24 cellular contexts compared by ENCODE assay signal in the genomic region with DNA sequence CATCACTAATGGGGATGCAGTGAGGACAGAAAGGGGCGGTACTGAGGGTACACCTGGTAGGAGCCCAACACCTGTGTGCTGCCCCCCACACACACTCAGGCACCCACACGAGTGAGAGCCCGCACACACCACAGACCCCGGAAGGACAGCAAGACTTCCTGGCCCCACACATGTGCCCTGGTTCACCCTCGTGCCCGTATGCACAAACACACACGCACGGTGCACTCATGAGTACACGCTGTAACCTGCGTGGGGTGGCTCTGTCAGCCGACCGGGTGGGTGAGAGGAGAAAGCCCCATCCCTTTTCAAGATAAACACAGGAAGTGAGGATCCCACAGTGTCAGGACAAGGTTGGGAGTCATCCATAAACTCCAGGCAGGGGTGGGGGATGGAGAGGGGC.
DNase-seq lines count a peak whose midpoint lies in the region; ATAC-seq, FAIRE-seq and TF ChIP-seq lines count a peak whose summit lies in the region.
"Had no signal": no experiment of that assay in that cellular context is flagged by ENCODE, and none has a peak within 500 bp of the region (broad histone marks: within the 10 kb centered on the region; RNA-seq: fewer than 3 reads in every experiment).

No MANE protein-coding gene starts in this region.

- peaks cover 14% of the 10 kb centered on the region; the same call in 1 of the 2 replicates for H3K23me2 ChIP-seq in H1 (ENCODE audit: low read depth, low read length)

- no peaks in the 10 kb centered on the region for H3K9me3 Mint-ChIP-seq in nephron
- H3K9me3 Mint-ChIP-seq in HFFc6 = peaks cover 6% of the 10 kb centered on the region; the same call in 1 of the 2 replicates

- H3K79me1 ChIP-seq in H1 (ENCODE audit: low read depth, low read length) = no peaks in the 10 kb centered on the region

- ATAC-seq in GM18870 (IDR thresholded peaks at IDR 0.05; ENCODE audit: unreplicated experiment) (no peak), HG03108 (IDR thresholded peaks at IDR 0.05; ENCODE audit: unreplicated experiment) (no peak)
- ATAC-seq: HCT116 had no signal

- H3K27ac Mint-ChIP-seq in nephron (peak overlapping the region; percentile 76 to 95 (median 92)), HFFc6 (no peak overlapping the region)
- H3K27ac Mint-ChIP-seq: CD4-positive, CD25-positive, alpha-beta regulatory T cell had no signal

- no peak overlapping the region for H3K23ac ChIP-seq in H1 (ENCODE audit: insufficient read length)

- no peak overlapping the region for H4K8ac ChIP-seq in H1 (ENCODE audit: extremely low read depth, insufficient read depth, low read length)

- POLR2A ChIA-PET in HEK293 (lab: Yijun Ruan, JAX) (no interaction called here), H1 (lab: Charles Lee; ENCODE audit: partially characterized antibody) (no interaction called here)

- no peak overlapping the region for H2BK120ac ChIP-seq in H1 (replicated peaks; ENCODE audit: low read depth, low read length)

- H3K36me3 Mint-ChIP-seq in nephron (ENCODE audit: low read depth) (no peaks in the 10 kb centered on the region), HFFc6 (ENCODE audit: low read depth) (no peaks in the 10 kb centered on the region)
- H3K36me3 Mint-ChIP-seq: CD4-positive, CD25-positive, alpha-beta regulatory T cell had no signal

- no peak overlapping the region for H3K4ac ChIP-seq in H1 (replicated peaks; ENCODE audit: insufficient read length, low read depth, low read length)

- no peaks in the 10 kb centered on the region for H3K27me3 ChIP-seq in H1 (replicated peaks in 1 of 4; ENCODE audit: control insufficient read depth in 3 of 4, extremely low read depth in 1 of 4, insufficient read depth in 3 of 4, low read length in 3 of 4)
- H3K27me3 ChIP-seq: BE2C, MG63 had no signal

- H2BK5ac ChIP-seq in H1 (ENCODE audit: low read depth, low read length) = no peak overlapping the region

- H3K9ac ChIP-seq in H1 (replicated peaks in 1 of 4; ENCODE audit: extremely low read depth in 1 of 4, low read depth in 3 of 4, low read length in 3 of 4) = no peak overlapping the region

- H3K4me1 ChIP-seq in HEK293 (ENCODE audit: control insufficient read depth, insufficient read depth, low read length) = no peaks in the 10 kb centered on the region
- H3K4me1 ChIP-seq in H1 (replicated peaks in 1 of 4; ENCODE audit: control insufficient read depth in 3 of 4, insufficient read depth in 4 of 4, low read length in 3 of 4) = peaks cover 0 to 3% (median 0%) of the 10 kb centered on the region in 4 experiments; a peak in 2 of 7 replicates

- H3K27me3 Mint-ChIP-seq in nephron (ENCODE audit: low read depth) = peaks cover 26% of the 10 kb centered on the region
- H3K27me3 Mint-ChIP-seq in HFFc6 (ENCODE audit: insufficient read depth) = peaks cover 43% of the 10 kb centered on the region

- no peak overlapping the region for H3K56ac ChIP-seq in H1 (replicated peaks; ENCODE audit: insufficient read length, low read depth, low read length)

- no peak overlapping the region for H2AFZ ChIP-seq in H1 (ENCODE audit: low read length)

- H2AK5ac ChIP-seq in H1 (ENCODE audit: low read depth, low read length) = 0 out of 2 replicates have a peak overlapping the region, but pooled peaks have one; percentile 24

- H2BK20ac ChIP-seq in H1 (ENCODE audit: low read length) = no peak overlapping the region

- CTCF ChIA-PET in HEK293 (lab: Yijun Ruan, JAX) = no interaction called here
- CTCF ChIA-PET in H1 (lab: Charles Lee; ENCODE audit: partially characterized antibody) = no interaction called here

- H4K20me1 ChIP-seq in H1 (replicated peaks in 1 of 2; ENCODE audit: control insufficient read depth in 1 of 2, insufficient read depth in 2 of 2, low read length in 2 of 2) = peaks cover 0 to 2% of the 10 kb centered on the region in 2 experiments

- H4K5ac ChIP-seq in H1 (ENCODE audit: insufficient read length, low read depth, low read length) = no peak overlapping the region

- H2BK15ac ChIP-seq in H1 (ENCODE audit: low read length) = no peak overlapping the region

- H3K9me3 ChIP-seq in HEK293 (ENCODE audit: control insufficient read depth, insufficient read depth, low read depth, low read length) (no peaks in the 10 kb centered on the region), H1 (ENCODE audit: insufficient read depth in 2 of 2, low read depth in 1 of 2, low read length in 1 of 2) (no peaks in the 10 kb centered on the region)
- H3K9me3 ChIP-seq: BE2C, MG63 had no signal

- TF ChIP-seq RAD21 in H1 (IDR thresholded peaks at IDR 0.05 in 1 of 2, conservative IDR thresholded peaks at IDR 0.05 in 1 of 2; ENCODE audit: low read depth in 2 of 2, low read length in 2 of 2) = no peak

- H3K79me2 ChIP-seq in H1 (ENCODE audit: control insufficient read depth in 1 of 2, insufficient read depth in 2 of 2, low read length in 2 of 2) = no peaks in the 10 kb centered on the region

- no peak overlapping the region for H4K91ac ChIP-seq in H1 (replicated peaks; ENCODE audit: insufficient read length, low read length)

- WGBS in H1 (ENCODE audit: extremely low coverage in 1 of 2, insufficient coverage in 1 of 2, insufficient read length in 1 of 2, insufficient replicate concordance in 2 of 2, low coverage in 1 of 2, low lambda C conversion rate in 2 of 2, missing lambda C conversion rate in 1 of 2), 2 experiments = 86% methylated on average over 11 of the region's 12 CpGs; no CpG with 5 or more reads in 1 of the 2 experiments

- no peak overlapping the region for H3K18ac ChIP-seq in H1 (ENCODE audit: extremely low read depth, low read length)

- H3K4me3 Mint-ChIP-seq in nephron (no peak overlapping the region), HFFc6 (no peak overlapping the region)
- H3K4me3 Mint-ChIP-seq: CD4-positive, CD25-positive, alpha-beta regulatory T cell had no signal

- FAIRE-seq in H1 (lab: Jason Lieb, UNC) (no peak), urothelium cell line (lab: Jason Lieb, UNC) (peak; percentile 17)
- FAIRE-seq: RCC 7860 had no signal

- no peak for TF ChIP-seq POLR2A in H1 (IDR thresholded peaks at IDR 0.05; ENCODE audit: control extremely low read depth in 1 of 2, low read depth in 2 of 2, low read length in 2 of 2)

- H3K27ac ChIP-seq in HEK293 (ENCODE audit: extremely low read depth, low read depth, low read length) (no peak overlapping the region), H1 (ENCODE audit: low read depth, low read length) (no peak overlapping the region)
- H3K27ac ChIP-seq: SK-N-MC had no signal

- DNase-seq in H1 (ENCODE audit: low read depth in 1 of 2, low spot score in 2 of 2) = no peak
- DNase-seq in urothelium cell line (ENCODE audit: low spot score) = no peak
- DNase-seq in HFFc6 = no peak
- DNase-seq: BE2C; CD4-positive, CD25-positive, alpha-beta regulatory T cell; EL; GF-D8; Kasumi-1; MG63; NCI-H1048; NCI-H1417 treated with DMSO at 0.1 percent for 48 hours; NCI-H187; NCI-H446; NCI-H526; OCI-M1; SHP77; SW 1271 had no signal

- H3K14ac ChIP-seq in H1 (ENCODE audit: insufficient read length) = no peak overlapping the region

- TF ChIP-seq EP300 in H1 (IDR thresholded peaks at IDR 0.05; ENCODE audit: borderline replicate concordance in 1 of 2, low read depth in 2 of 2, low read length in 2 of 2) = no peak

- H2BK12ac ChIP-seq in H1 (ENCODE audit: low read depth, low read length) = 0 out of 2 replicates have a peak overlapping the region, but pooled peaks have one; percentile 43

- H3K4me2 ChIP-seq in H1 (ENCODE audit: insufficient read depth in 1 of 2, low read depth in 2 of 2, low read length in 2 of 2) = no peak overlapping the region

- TF ChIP-seq CTCF in HEK293 (tag by site-specific recombination; IDR thresholded peaks at IDR 0.05) = no peak
- no peak for TF ChIP-seq CTCF in H1 (IDR thresholded peaks at IDR 0.05; ENCODE audit: control extremely low read depth in 1 of 3, insufficient read depth in 1 of 3, low read depth in 1 of 3, low read length in 3 of 3)
- no peak for TF ChIP-seq CTCF in nephron (IDR thresholded peaks at IDR 0.05; ENCODE audit: unreplicated experiment in 3 of 3)
- TF ChIP-seq CTCF in HFFc6 (IDR thresholded peaks at IDR 0.05) = no peak

- H3K36me3 ChIP-seq in HEK293 (ENCODE audit: control insufficient read depth in 2 of 2, insufficient read depth in 1 of 2, low read length in 2 of 2) (no peaks in the 10 kb centered on the region), H1 (ENCODE audit: control insufficient read depth in 2 of 4, insufficient read depth in 4 of 4, low read length in 3 of 4) (no peaks in the 10 kb centered on the region)
- H3K36me3 ChIP-seq: BE2C, MG63 had no signal

- H3K4me1 Mint-ChIP-seq in nephron (peaks cover 77% of the 10 kb centered on the region), HFFc6 (ENCODE audit: low read depth) (no peaks in the 10 kb centered on the region)

- H3K4me3 ChIP-seq in HEK293 (ENCODE audit: low read depth, low read length) = no peak overlapping the region
- H3K4me3 ChIP-seq in H1 (ENCODE audit: extremely low read depth in 1 of 4, insufficient read depth in 2 of 4, low read depth in 3 of 4, low read length in 4 of 4) = no peak overlapping the region
- H3K4me3 ChIP-seq: MG63, SK-N-MC had no signal

TF ChIP-seq in HEK293, 187 proteins besides CTCF, POLR2A, EP300 and RAD21 (continues in another document):
- TF ChIP-seq, protein P1, sequence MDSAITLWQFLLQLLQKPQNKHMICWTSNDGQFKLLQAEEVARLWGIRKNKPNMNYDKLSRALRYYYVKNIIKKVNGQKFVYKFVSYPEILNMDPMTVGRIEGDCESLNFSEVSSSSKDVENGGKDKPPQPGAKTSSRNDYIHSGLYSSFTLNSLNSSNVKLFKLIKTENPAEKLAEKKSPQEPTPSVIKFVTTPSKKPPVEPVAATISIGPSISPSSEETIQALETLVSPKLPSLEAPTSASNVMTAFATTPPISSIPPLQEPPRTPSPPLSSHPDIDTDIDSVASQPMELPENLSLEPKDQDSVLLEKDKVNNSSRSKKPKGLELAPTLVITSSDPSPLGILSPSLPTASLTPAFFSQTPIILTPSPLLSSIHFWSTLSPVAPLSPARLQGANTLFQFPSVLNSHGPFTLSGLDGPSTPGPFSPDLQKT (IDR thresholded peaks at IDR 0.05; ENCODE audit: borderline replicate concordance, low read depth, low read length) = no peak
- no peak for TF ChIP-seq ZNF768 (tag by site-specific recombination; IDR thresholded peaks at IDR 0.05)

TF ChIP-seq in H1, 55 proteins besides CTCF, POLR2A, EP300 and RAD21:
- TF ChIP-seq EGR1 (IDR thresholded peaks at IDR 0.05; ENCODE audit: borderline replicate concordance, low read depth, low read length) (no peak), TEAD4 (IDR thresholded peaks at IDR 0.05; ENCODE audit: low read depth, low read length) (no peak), TBP (IDR thresholded peaks at IDR 0.05; ENCODE audit: low read depth, low read length) (no peak), SIX5 (IDR thresholded peaks at IDR 0.05; ENCODE audit: low read depth, low read length) (no peak), BACH1 (IDR thresholded peaks at IDR 0.05; ENCODE audit: low read length) (no peak), JUN (IDR thresholded peaks at IDR 0.05; ENCODE audit: low read depth, low read length) (no peak)
